In genomic region chr2:50786345-50786744, GRCh38 we compare ENCODE assay signal across 21 cellular contexts.
DNase-seq lines count a peak whose midpoint lies in the region; TF ChIP-seq lines count a peak whose summit lies in the region.
"Had no signal": no experiment of that assay in that cellular context is flagged by ENCODE, and none has a peak within 500 bp of the region (broad histone marks: within the 10 kb centered on the region; RNA-seq: fewer than 3 reads in every experiment).

No MANE protein-coding gene starts in this region.

- H3K27ac ChIP-seq in WERI-Rb-1 = no peak overlapping the region
- no peak overlapping the region for H3K27ac ChIP-seq in mesendoderm (ENCODE audit: low read depth, low read length)
- H3K27ac ChIP-seq: body of pancreas, parathyroid adenoma, Peyer's patch, SK-N-MC, tibial nerve had no signal

- H3K79me2 ChIP-seq in mesendoderm (ENCODE audit: control insufficient read depth, insufficient read depth, low read length) = no peaks in the 10 kb centered on the region
- H3K79me2 ChIP-seq: parathyroid adenoma had no signal

- H4K5ac ChIP-seq in mesendoderm (ENCODE audit: low read length) = no peak overlapping the region

- H3K56ac ChIP-seq in mesendoderm (ENCODE audit: low read length) = no peak overlapping the region

- no peak overlapping the region for H3K18ac ChIP-seq in mesendoderm (ENCODE audit: low read length)

- H3K4me1 ChIP-seq in mesendoderm (ENCODE audit: control insufficient read depth, low read depth, low read length) = peaks cover under 1% of the 10 kb centered on the region
- H3K4me1 ChIP-seq: body of pancreas, parathyroid adenoma, Peyer's patch had no signal

- no peak overlapping the region for H2BK15ac ChIP-seq in mesendoderm (replicated peaks; ENCODE audit: low read depth)

- peak; percentile 43; the same call in 1 of the 2 replicates for TF ChIP-seq CTCF in WERI-Rb-1 (IDR thresholded peaks at IDR 0.05; ENCODE audit: low read depth, low read length)

- H3K4ac ChIP-seq in mesendoderm (ENCODE audit: low read depth, low read length) = no peak overlapping the region

- no peak overlapping the region for H3K4me2 ChIP-seq in mesendoderm (ENCODE audit: low read length)

- no peak overlapping the region for H2BK5ac ChIP-seq in mesendoderm (ENCODE audit: low read length)

- no peaks in the 10 kb centered on the region for H3K9me3 ChIP-seq in WERI-Rb-1 (ENCODE audit: severe bottlenecking)
- H3K9me3 ChIP-seq: body of pancreas, Peyer's patch, tibial nerve had no signal

- no peak overlapping the region for H3K9ac ChIP-seq in mesendoderm (ENCODE audit: low read length)
- H3K9ac ChIP-seq: parathyroid adenoma had no signal

- no peak overlapping the region for H3K23ac ChIP-seq in mesendoderm (ENCODE audit: low read length)

- H3K36me3 ChIP-seq in WERI-Rb-1 (no peaks in the 10 kb centered on the region), mesendoderm (ENCODE audit: control insufficient read depth, insufficient read depth, low read length) (no peaks in the 10 kb centered on the region)
- H3K36me3 ChIP-seq: Peyer's patch, tibial nerve had no signal

- no peak overlapping the region for H3K4me3 ChIP-seq in WERI-Rb-1 (ENCODE audit: low read depth, low read length)
- H3K4me3 ChIP-seq in mesendoderm (ENCODE audit: low read length) = no peak overlapping the region
- H3K4me3 ChIP-seq: body of pancreas, Peyer's patch, SK-N-MC, tibial nerve had no signal

- peak; percentile 53 for DNase-seq in DMS 273 treated with DMSO at 0.1 percent for 48 hours (lab: John Stamatoyannopoulos, UW)
- peak; percentile 94 for DNase-seq in NCI-H1694 treated with DMSO at 0.1 percent for 48 hours (lab: John Stamatoyannopoulos, UW)
- DNase-seq in WERI-Rb-1 = no peak
- peak; percentile 36 for DNase-seq in mesendoderm
- no peak for DNase-seq in NCI-H187 treated with DMSO at 0.1 percent for 48 hours (lab: John Stamatoyannopoulos, UW)
- DNase-seq in hepatic stellate cell (ENCODE audit: low spot score) = no peak
- DNase-seq in MV-4-11 (lab: John Stamatoyannopoulos, UW) = no peak
- DNase-seq in epidermal melanocyte (ENCODE audit: insufficient read length, low spot score) = no peak
- DNase-seq: activated CD4-positive, alpha-beta T cell treated with anti-CD3 and anti-CD28 coated beads for 1 hour; activated naive CD8-positive, alpha-beta T cell treated with anti-CD3 and anti-CD28 coated beads for 36 hours; body of pancreas; Calu3; kidney glomerular epithelial cell; naive thymus-derived CD8-positive, alpha-beta T cell; NCI-H2029; Peyer's patch; stimulated activated naive CD8-positive, alpha-beta T cell treated with anti-CD3 and anti-CD28 coated beads, Interleukin-15, Interleukin-2, amounts not matched to agents 100 U/mL and 50 U/mL, for 24 hours; T-helper 9 cell had no signal

- H3K27me3 ChIP-seq in WERI-Rb-1 (ENCODE audit: insufficient read depth, low read depth, severe bottlenecking) = no peaks in the 10 kb centered on the region
- H3K27me3 ChIP-seq in mesendoderm (ENCODE audit: insufficient read depth, low read length, poor library complexity) = no peaks in the 10 kb centered on the region
- H3K27me3 ChIP-seq: body of pancreas, Peyer's patch, tibial nerve had no signal

- H3K79me1 ChIP-seq in mesendoderm (ENCODE audit: low read length) = no peaks in the 10 kb centered on the region

- no peak overlapping the region for H2AK5ac ChIP-seq in mesendoderm (ENCODE audit: low read length)

- no peak overlapping the region for H2BK120ac ChIP-seq in mesendoderm (ENCODE audit: low read depth, low read length)

- H4K8ac ChIP-seq in mesendoderm (ENCODE audit: low read depth, low read length) = no peak overlapping the region

- WGBS in mesendoderm (ENCODE audit: extremely low coverage, insufficient coverage, low lambda C conversion rate) = no CpG with 5 or more reads among the region's 6 CpGs

Comparison
In these comparisons a context has a peak if more than half of its experiments do, and no peak if none do; other contexts are left out.
1. DNase-seq: peak in DMS 273 treated with DMSO at 0.1 percent for 48 hours (single experiment), NCI-H1694 treated with DMSO at 0.1 percent for 48 hours (single experiment) and mesendoderm (single experiment); none in WERI-Rb-1 (single experiment), NCI-H187 treated with DMSO at 0.1 percent for 48 hours (single experiment), hepatic stellate cell (single experiment), MV-4-11 (single experiment) and epidermal melanocyte (single experiment).